Comparison of ENCODE assay signal across 10 cellular contexts in the genomic region with DNA sequence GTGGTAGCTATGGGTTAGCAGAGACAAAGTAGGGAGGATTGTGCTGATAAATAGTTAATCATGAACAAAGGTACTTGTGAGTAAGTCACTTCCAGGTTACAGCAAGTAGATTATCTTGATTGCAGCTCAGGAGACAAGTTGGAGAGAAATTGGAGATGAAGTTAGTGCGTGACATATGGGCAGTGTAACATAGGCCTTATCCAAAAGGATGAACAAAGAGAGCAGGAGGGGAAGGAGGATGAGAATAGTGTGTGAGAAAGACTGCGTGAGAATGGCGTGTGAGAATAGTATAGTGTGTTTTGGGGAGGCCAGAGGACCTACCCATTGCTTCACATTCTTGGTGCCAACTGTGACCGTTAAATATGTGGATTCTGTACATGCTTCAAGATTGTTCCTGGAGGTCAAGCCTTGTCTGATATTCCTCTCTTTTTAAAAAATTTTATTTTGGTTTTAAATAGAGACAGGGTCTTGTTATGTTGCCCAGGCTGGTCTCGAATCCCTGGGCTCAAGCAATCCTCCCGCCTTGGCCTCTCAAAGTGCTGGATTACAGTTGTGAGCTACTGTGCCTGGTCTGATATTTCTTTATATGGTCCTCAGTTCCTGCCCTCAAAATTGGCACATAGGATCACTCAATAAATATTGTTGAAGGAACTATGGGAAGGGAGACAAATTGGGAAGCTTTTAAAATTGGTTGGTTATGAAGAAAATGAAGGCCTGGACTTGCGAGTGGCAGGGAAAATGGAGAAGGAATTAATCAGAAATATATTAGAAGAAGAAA. TPM values are rescaled to one million over a fixed set of nuclear protein-coding genes. Genes with fewer than 3 reads are reported as not detected.
DNase-seq lines count a peak whose midpoint lies in the region; ATAC-seq, FAIRE-seq and TF ChIP-seq lines count a peak whose summit lies in the region.
"Had no signal": no experiment of that assay in that cellular context is flagged by ENCODE, and none has a peak within 500 bp of the region (broad histone marks: within the 10 kb centered on the region; RNA-seq: fewer than 3 reads in every experiment).

No MANE protein-coding gene starts in this region.

- 53% methylated on average over 7 of the region's 7 CpGs for WGBS in K562 (ENCODE audit: insufficient coverage, low coverage, missing lambda C conversion rate)

- CTCF ChIA-PET in activated CD4-positive, alpha-beta memory T cell treated with anti-CD3 and anti-CD28 coated beads, Interleukin-2, amount 10 ng/mL, durations not matched to agents 7 days and 5 days (lab: Charles Lee): interaction anchor here (0.7 to 2.2 kb wide), 6 partner anchors 9 to 115 kb away, joined by 3 to 7 read pairs (median 4); no protein-coding TSS in a partner anchor
- CTCF ChIA-PET in activated CD4-positive, alpha-beta memory T cell treated with anti-CD3 and anti-CD28 coated beads for 36 hours (lab: Charles Lee): interaction anchor here (1.2 to 2.1 kb wide), 3 partner anchors 11 to 80 kb away, joined by 3 to 6 read pairs (median 3); no protein-coding TSS in a partner anchor
- CTCF ChIA-PET in K562 (lab: Yijun Ruan, JAX; ENCODE audit: low intra/inter-chr PET ratio): interaction anchor here (0.5 kb wide), 1 partner anchor 1186 kb away, joined by 4 read pairs; no protein-coding TSS in a partner anchor

- no peaks in the 10 kb centered on the region for H3K9me3 Mint-ChIP-seq in activated CD4-positive, alpha-beta memory T cell treated with anti-CD3 and anti-CD28 coated beads, Interleukin-2, amount 10 ng/mL, durations not matched to agents 7 days and 5 days
- no peaks in the 10 kb centered on the region for H3K9me3 Mint-ChIP-seq in activated CD4-positive, alpha-beta memory T cell treated with anti-CD3 and anti-CD28 coated beads for 36 hours

- no peak for TF ChIP-seq EP300 in K562 (IDR thresholded peaks at IDR 0.05; ENCODE audit: low read length)

- peak; percentile 35 for FAIRE-seq in K562 (lab: Jason Lieb, UNC)

- H3K4me3 Mint-ChIP-seq in activated CD4-positive, alpha-beta memory T cell treated with anti-CD3 and anti-CD28 coated beads, Interleukin-2, amount 10 ng/mL, durations not matched to agents 7 days and 5 days: peak overlapping the region; percentile 9
- no peak overlapping the region for H3K4me3 Mint-ChIP-seq in activated CD4-positive, alpha-beta memory T cell treated with anti-CD3 and anti-CD28 coated beads for 36 hours

- ATAC-seq in K562: no peak
- no peak for ATAC-seq in GM18517 (IDR thresholded peaks at IDR 0.05; ENCODE audit: unreplicated experiment)

- peaks cover 19% of the 10 kb centered on the region; the same call in 1 of the 2 replicates for H4K20me1 ChIP-seq in K562 (replicated peaks; ENCODE audit: control insufficient read depth, insufficient read depth, low read length)

- POLR2A ChIA-PET in activated CD4-positive, alpha-beta memory T cell treated with anti-CD3 and anti-CD28 coated beads, Interleukin-2, amount 10 ng/mL, durations not matched to agents 7 days and 5 days (lab: Charles Lee): interaction anchor here (1.2 kb wide), 3 partner anchors 27 to 115 kb away, joined by 3 read pairs; no protein-coding TSS in a partner anchor
- POLR2A ChIA-PET in activated CD4-positive, alpha-beta memory T cell treated with anti-CD3 and anti-CD28 coated beads for 36 hours (lab: Charles Lee): interaction anchor here (0.6 kb wide), 1 partner anchor 217 kb away, joined by 5 read pairs; no protein-coding TSS in a partner anchor
- POLR2A ChIA-PET in K562 (lab: Yijun Ruan, JAX): interaction anchor here (0.7 to 8.8 kb wide), 16 partner anchors 8 to 218 kb away, joined by 3 to 109 read pairs (median 6); a partner anchor contains a TSS

- no peak for DNase-seq in activated CD4-positive, alpha-beta memory T cell treated with anti-CD3 and anti-CD28 coated beads, Interleukin-2, amount 10 ng/mL, durations not matched to agents 7 days and 5 days
- no peak for DNase-seq in activated CD4-positive, alpha-beta memory T cell treated with anti-CD3 and anti-CD28 coated beads for 36 hours
- DNase-seq in K562 (ENCODE audit: extremely low read depth in 1 of 4, low spot score in 3 of 4): no peak
- DNase-seq in kidney epithelial cell (ENCODE audit: low read depth): no peak
- no peak for DNase-seq in MV-4-11 (lab: John Stamatoyannopoulos, UW)
- no peak for DNase-seq in NCI-H1436 treated with DMSO at 0.1 percent for 48 hours (lab: John Stamatoyannopoulos, UW)
- DNase-seq: activated naive CD4-positive, alpha-beta T cell treated with anti-CD3 and anti-CD28 coated beads, Interleukin-2, amount 50 U/mL, for 16 hours; NCI-H226 had no signal

- intact Hi-C loops in activated CD4-positive, alpha-beta memory T cell treated with anti-CD3 and anti-CD28 coated beads for 36 hours (cut with micrococcal nuclease): no loop called here
- intact Hi-C loops in K562 (cut with micrococcal nuclease): no loop called here

- H3K4me3 ChIP-seq in K562 (peak overlapping the region; percentile 4; the same call in 1 of the 2 replicates), kidney epithelial cell (ENCODE audit: low read depth, low read length) (peak overlapping the region; percentile 23), subcutaneous abdominal adipose tissue (ENCODE audit: low read depth in 1 of 5, low read length in 5 of 5) (peak overlapping the region in 2 of 5 donors; percentile 1)

- TF ChIP-seq RAD21 in K562 (CRISPR knock-in tag; conservative IDR thresholded peaks at IDR 0.05 in 1 of 2, IDR thresholded peaks at IDR 0.05 in 1 of 2): no peak

- H3K4me1 Mint-ChIP-seq in activated CD4-positive, alpha-beta memory T cell treated with anti-CD3 and anti-CD28 coated beads, Interleukin-2, amount 10 ng/mL, durations not matched to agents 7 days and 5 days: peaks cover 57% of the 10 kb centered on the region
- peaks cover 27% of the 10 kb centered on the region for H3K4me1 Mint-ChIP-seq in activated CD4-positive, alpha-beta memory T cell treated with anti-CD3 and anti-CD28 coated beads for 36 hours (ENCODE audit: low read depth)

- H3K4me1 ChIP-seq in K562 (replicated peaks in 1 of 2; ENCODE audit: control insufficient read depth in 2 of 2, insufficient read depth in 2 of 2, low read length in 2 of 2) (peaks cover 37 to 44% of the 10 kb centered on the region in 2 experiments), subcutaneous abdominal adipose tissue (ENCODE audit: control insufficient read depth in 5 of 5, insufficient read depth in 5 of 5, low read length in 5 of 5) (peaks cover 18 to 42% (median 35%) of the 10 kb centered on the region in 5 donors)

- no peaks in the 10 kb centered on the region for H3K9me3 ChIP-seq in K562 (replicated peaks; ENCODE audit: control insufficient read depth, insufficient read depth, low read depth, low read length)
- peaks cover 0 to 2% (median 0%) of the 10 kb centered on the region in 5 donors for H3K9me3 ChIP-seq in subcutaneous abdominal adipose tissue (ENCODE audit: control insufficient read depth in 5 of 5, low read length in 5 of 5)

- H2AFZ ChIP-seq in K562 (ENCODE audit: low read depth, low read length): no peak overlapping the region

- no peaks in the 10 kb centered on the region for H3K27me3 Mint-ChIP-seq in activated CD4-positive, alpha-beta memory T cell treated with anti-CD3 and anti-CD28 coated beads, Interleukin-2, amount 10 ng/mL, durations not matched to agents 7 days and 5 days
- no peaks in the 10 kb centered on the region for H3K27me3 Mint-ChIP-seq in activated CD4-positive, alpha-beta memory T cell treated with anti-CD3 and anti-CD28 coated beads for 36 hours

- no peak for TF ChIP-seq CTCF in K562 (IDR thresholded peaks at IDR 0.05 in 2 of 3, conservative IDR thresholded peaks at IDR 0.05 in 1 of 3; ENCODE audit: insufficient read depth in 2 of 3, low read depth in 1 of 3, low read length in 3 of 3)
- TF ChIP-seq CTCF in kidney epithelial cell (IDR thresholded peaks at IDR 0.05; ENCODE audit: insufficient read depth, low read length, poor library complexity, severe bottlenecking): no peak

- peak overlapping the region in 1 of 2 experiments; percentile 29; a peak in 1 of 4 replicates for H3K9ac ChIP-seq in K562 (ENCODE audit: insufficient read depth in 1 of 2, low read depth in 2 of 2, low read length in 2 of 2)
- no peak overlapping the region for H3K9ac ChIP-seq in subcutaneous abdominal adipose tissue (ENCODE audit: low read length in 5 of 5)

- in situ Hi-C loops in K562 (cut with MboI): no loop called here

- H3K27ac Mint-ChIP-seq in activated CD4-positive, alpha-beta memory T cell treated with anti-CD3 and anti-CD28 coated beads, Interleukin-2, amount 10 ng/mL, durations not matched to agents 7 days and 5 days: no peak overlapping the region
- no peak overlapping the region for H3K27ac Mint-ChIP-seq in activated CD4-positive, alpha-beta memory T cell treated with anti-CD3 and anti-CD28 coated beads for 36 hours

- BruUV-seq in K562 (replicated peaks; lab: Mats Ljungman, UMichigan): no TSS peak

- H3K27ac ChIP-seq in K562 (ENCODE audit: extremely low read depth, low read depth, low read length): peak overlapping the region; percentile 49; the same call in 1 of the 3 replicates
- H3K27ac ChIP-seq in subcutaneous abdominal adipose tissue (ENCODE audit: low read depth, low read length): peak overlapping the region; percentile 99

- H3K4me2 ChIP-seq in K562 (ENCODE audit: insufficient read depth, low read length): peak overlapping the region; percentile 99

- H3K27me3 ChIP-seq in K562 (ENCODE audit: control insufficient read depth in 2 of 2, insufficient read depth in 2 of 2, low read length in 2 of 2): no peaks in the 10 kb centered on the region; a peak in 1 of 5 replicates
- no peaks in the 10 kb centered on the region for H3K27me3 ChIP-seq in kidney epithelial cell (ENCODE audit: control insufficient read depth, insufficient read depth, low read length)
- H3K27me3 ChIP-seq in subcutaneous abdominal adipose tissue (ENCODE audit: control insufficient read depth in 5 of 5, insufficient read depth in 4 of 5, low read length in 5 of 5): peaks cover 0 to 4% (median 0%) of the 10 kb centered on the region in 5 donors

- TF ChIP-seq POLR2A in K562 (conservative IDR thresholded peaks at IDR 0.05): peak; percentile 66

- no peaks in the 10 kb centered on the region for H3K9me1 ChIP-seq in K562 (ENCODE audit: control insufficient read depth, insufficient read depth, low read length)

- peaks cover 37% of the 10 kb centered on the region for H3K36me3 Mint-ChIP-seq in activated CD4-positive, alpha-beta memory T cell treated with anti-CD3 and anti-CD28 coated beads, Interleukin-2, amount 10 ng/mL, durations not matched to agents 7 days and 5 days (ENCODE audit: low read depth)
- no peaks in the 10 kb centered on the region for H3K36me3 Mint-ChIP-seq in activated CD4-positive, alpha-beta memory T cell treated with anti-CD3 and anti-CD28 coated beads for 36 hours

- peaks cover 44% of the 10 kb centered on the region for H3K36me3 ChIP-seq in K562 (ENCODE audit: control insufficient read depth, insufficient read depth, low read length)
- no peaks in the 10 kb centered on the region for H3K36me3 ChIP-seq in kidney epithelial cell (ENCODE audit: control insufficient read depth, insufficient read depth, low read length)
- H3K36me3 ChIP-seq in subcutaneous abdominal adipose tissue (ENCODE audit: control insufficient read depth in 5 of 5, insufficient read depth in 5 of 5, low read length in 5 of 5): no peaks in the 10 kb centered on the region

- peaks cover 78% of the 10 kb centered on the region for H3K79me2 ChIP-seq in K562 (ENCODE audit: control insufficient read depth, insufficient read depth, low read length)

RNA-seq across cellular contexts. Expression of a gene that starts 3.2 kb away (rescaled TPM):
- total RNA-seq in activated CD4-positive, alpha-beta memory T cell treated with anti-CD3 and anti-CD28 coated beads, Interleukin-2, amount 10 ng/mL, durations not matched to agents 7 days and 5 days: 10 to 100 TPM; 70.1 to 71.8 TPM
- total RNA-seq in activated CD4-positive, alpha-beta memory T cell treated with anti-CD3 and anti-CD28 coated beads for 36 hours: 10 to 100 TPM; 27.8 to 29.2 TPM
- total RNA-seq in K562 (2011; cell fraction: chromatin; rRNA removed; ENCODE audit: low replicate concordance): 187 and 268 TPM in 2 replicates
- 123 and 137 TPM in 2 replicates for total RNA-seq in K562 (2011; cell fraction: nucleolus; rRNA removed)
- total RNA-seq in K562 (2011; cell fraction: nucleoplasm; rRNA removed): 175 and 236 TPM in 2 replicates
- total RNA-seq in K562 (2014; rRNA removed) (72.0 and 77.3 TPM in 2 replicates), K562 (2014; rRNA removed; fragmentation: Illumina TruSeq; extraction: Trizol) (76.4 and 81.4 TPM in 2 replicates), K562 (2015; rRNA removed; fragmentation: Illumina TruSeq; extraction: Trizol) (84.3 and 87.0 TPM in 2 replicates), K562 (2021) (180 and 186 TPM in 2 replicates), kidney epithelial cell (148 and 151 TPM in 2 replicates)
- polyA plus RNA-seq in K562 (2011; rRNA removed) (138 and 154 TPM in 2 replicates), K562 (2014; fragmentation: Illumina TruSeq; extraction: Trizol) (111 and 117 TPM in 2 replicates), K562 (2014; fragmentation: Nextera tagmentation; extraction: Ambion mirVana) (10 to 100 TPM; 29.8 to 53.6 TPM), K562 (2014; rRNA removed) (65.6 and 72.8 TPM in 2 replicates)
- 76.8 and 89.4 TPM in 2 replicates for polyA plus RNA-seq in K562 (2011; cell fraction: cytosol; rRNA removed)
- polyA plus RNA-seq in K562 (2011; cell fraction: nucleus; rRNA removed): 176 and 196 TPM in 2 replicates
- polyA plus RNA-seq in K562 (2012): 110 TPM in 2 replicates
- polyA minus RNA-seq in K562 (2011; rRNA and poly(A)+ RNA removed): 163 and 186 TPM in 2 replicates
- polyA minus RNA-seq in K562 (2011; cell fraction: cytosol; rRNA and poly(A)+ RNA removed): 91.8 and 115 TPM in 2 replicates
- polyA minus RNA-seq in K562 (2011; cell fraction: nucleus; rRNA and poly(A)+ RNA removed): 133 and 174 TPM in 2 replicates
